ENCODE assay signal across 28 cellular contexts in genomic region chr13:92315265-92315664, GRCh38.
DNase-seq lines count a peak whose midpoint lies in the region; ATAC-seq, FAIRE-seq and TF ChIP-seq lines count a peak whose summit lies in the region.
"Had no signal": no experiment of that assay in that cellular context is flagged by ENCODE, and none has a peak within 500 bp of the region (broad histone marks: within the 10 kb centered on the region; RNA-seq: fewer than 3 reads in every experiment).

No MANE protein-coding gene starts in this region.

- H3K9me3 ChIP-seq in lower lobe of right lung (no peaks in the 10 kb centered on the region), esophagus muscularis mucosa (no peaks in the 10 kb centered on the region)
- H3K9me3 ChIP-seq: SJSA1, thoracic aorta had no signal

- intact Hi-C loops in lower lobe of right lung (cut with DNase I) (no loop called here), esophagus muscularis mucosa (cut with DNase I) (no loop called here)

- ATAC-seq in GM18858 (IDR thresholded peaks at IDR 0.05; ENCODE audit: unreplicated experiment) (peak; percentile 64), HG03342 (IDR thresholded peaks at IDR 0.05; ENCODE audit: unreplicated experiment) (peak; percentile 57), HG02840 (IDR thresholded peaks at IDR 0.05; ENCODE audit: low FRiP score, unreplicated experiment) (no peak), lower lobe of right lung (no peak)
- ATAC-seq: effector memory CD8-positive, alpha-beta T cell; stimulated activated naive CD8-positive, alpha-beta T cell treated with anti-CD3 and anti-CD28 coated beads, Interleukin-15, Interleukin-2, amounts not matched to agents 100 U/mL and 50 U/mL, for 24 hours had no signal

- no peak for TF ChIP-seq POLR2A in esophagus muscularis mucosa (IDR thresholded peaks at IDR 0.05; ENCODE audit: low read depth)

- WGBS in esophagus muscularis mucosa, result 82% methylated on average over 2 of the region's 2 CpGs

- no peak for TF ChIP-seq EP300 in esophagus muscularis mucosa (IDR thresholded peaks at IDR 0.05)

- TF ChIP-seq CTCF in lower lobe of right lung (IDR thresholded peaks at IDR 0.05) (no peak), esophagus muscularis mucosa (IDR thresholded peaks at IDR 0.05) (no peak)

- DNase-seq in RCC 7860 (ENCODE audit: low spot score), result peak; percentile 36
- peak; percentile 8 for DNase-seq in iris pigment epithelial cell (ENCODE audit: low read depth)
- DNase-seq in lower lobe of right lung, result no peak
- DNase-seq in esophagus muscularis mucosa (ENCODE audit: extremely low spot score), result no peak
- no peak for DNase-seq in COLO668 (lab: John Stamatoyannopoulos, UW; ENCODE audit: unreplicated experiment)
- DNase-seq: activated CD4-positive, alpha-beta T cell treated with anti-CD3 and anti-CD28 coated beads, Interleukin-2, amount 50 U/mL, for 1 hour; activated CD4-positive, CD25-positive, alpha-beta regulatory T cell; activated effector memory CD4-positive, alpha-beta T cell treated with anti-CD3 and anti-CD28 coated beads, Interleukin-2, amount 50 U/mL, for 16 hours; activated naive CD8-positive, alpha-beta T cell treated with anti-CD3 and anti-CD28 coated beads for 36 hours; activated T-cell treated with anti-CD3 and anti-CD28 coated beads, Interleukin-2, amount 50 U/mL, for 1 hour; CD4-positive, alpha-beta memory T cell; central memory CD4-positive, alpha-beta T cell; effector memory CD8-positive, alpha-beta T cell; glutamatergic neuron; H7; KG1; NCI-H1417 treated with DMSO at 0.1 percent for 48 hours; NCI-H2081; NCI-H748 treated with DMSO at 0.1 percent for 48 hours; RPMI8226; stimulated activated naive CD8-positive, alpha-beta T cell treated with anti-CD3 and anti-CD28 coated beads, Interleukin-15, Interleukin-2, amounts not matched to agents 100 U/mL and 50 U/mL, for 24 hours had no signal

- H3K27me3 ChIP-seq in lower lobe of right lung (ENCODE audit: low read depth) (no peaks in the 10 kb centered on the region), esophagus muscularis mucosa (no peaks in the 10 kb centered on the region)
- H3K27me3 ChIP-seq: SJSA1 had no signal

- H3K4me3 ChIP-seq in lower lobe of right lung, result no peak overlapping the region
- no peak overlapping the region for H3K4me3 ChIP-seq in esophagus muscularis mucosa
- H3K4me3 ChIP-seq: SJSA1, smooth muscle cell, thoracic aorta had no signal

- no peak for FAIRE-seq in RCC 7860 (lab: Jason Lieb, UNC)
- FAIRE-seq: TTC549 had no signal

- H3K27ac ChIP-seq in lower lobe of right lung, result no peak overlapping the region
- no peak overlapping the region for H3K27ac ChIP-seq in esophagus muscularis mucosa (replicated peaks in 1 of 4)
- H3K27ac ChIP-seq: SJSA1, thoracic aorta had no signal

- H3K4me1 ChIP-seq in lower lobe of right lung (no peaks in the 10 kb centered on the region), esophagus muscularis mucosa (no peaks in the 10 kb centered on the region)
- H3K4me1 ChIP-seq: SJSA1 had no signal

- H3K36me3 ChIP-seq in lower lobe of right lung, result no peaks in the 10 kb centered on the region
- no peaks in the 10 kb centered on the region for H3K36me3 ChIP-seq in esophagus muscularis mucosa
- H3K36me3 ChIP-seq: SJSA1, thoracic aorta had no signal

Comparison
In these comparisons a context has a peak if more than half of its experiments do, and no peak if none do; other contexts are left out.
1. ATAC-seq: peak in GM18858 (single experiment) and HG03342 (single experiment); none in HG02840 (single experiment) and lower lobe of right lung (0 of 2).
2. DNase-seq: peak in RCC 7860 (single experiment) and iris pigment epithelial cell (single experiment); none in lower lobe of right lung (single experiment), esophagus muscularis mucosa (single experiment) and COLO668 (single experiment).